Comparison of ENCODE assay signal across 16 cellular contexts in the genomic region with DNA sequence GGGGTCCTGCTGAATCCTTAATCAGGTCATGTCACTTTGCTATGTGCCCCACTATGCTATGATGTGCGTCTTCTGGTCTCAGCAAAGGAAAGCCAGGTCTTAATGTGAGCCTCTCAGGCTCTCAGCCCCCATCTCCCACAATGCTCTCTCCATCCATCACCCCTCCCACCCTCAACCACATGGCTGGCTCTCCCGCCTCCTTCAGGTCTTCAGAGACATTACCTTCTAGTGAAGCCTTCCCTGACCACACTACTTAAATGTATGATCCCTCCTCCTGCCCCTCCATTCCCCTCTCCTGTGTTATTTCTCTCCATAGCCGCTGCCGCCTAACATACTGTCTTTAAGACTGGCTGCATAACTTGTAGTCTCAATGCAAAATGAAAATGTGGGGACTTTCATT. TPM values are rescaled to one million over a fixed set of nuclear protein-coding genes. Genes with fewer than 3 reads are reported as not detected.
DNase-seq lines count a peak whose midpoint lies in the region; ATAC-seq and TF ChIP-seq lines count a peak whose summit lies in the region.
"Had no signal": no experiment of that assay in that cellular context is flagged by ENCODE, and none has a peak within 500 bp of the region (broad histone marks: within the 10 kb centered on the region; RNA-seq: fewer than 3 reads in every experiment).

No MANE protein-coding gene starts in this region.

- H3K4me1 ChIP-seq in Loucy (ENCODE audit: insufficient read depth, low read length, poor library complexity, severe bottlenecking) (no peaks in the 10 kb centered on the region), osteoblast (ENCODE audit: insufficient read depth, low read length) (peaks cover under 1% of the 10 kb centered on the region), heart left ventricle (peaks cover 0 to 6% (median 0%) of the 10 kb centered on the region in 12 donors), psoas muscle (peaks cover under 1% of the 10 kb centered on the region)

- 92 to 95% (median 93%) methylated on average over 4 of the region's 4 CpGs for WGBS in heart left ventricle, 4 donors
- WGBS in psoas muscle, 3 donors, result 87 to 93% (median 92%) methylated on average over 4 of the region's 4 CpGs

- H3K27me3 ChIP-seq in Loucy (ENCODE audit: insufficient read depth, low read length, poor library complexity, severe bottlenecking) (no peaks in the 10 kb centered on the region), osteoblast (ENCODE audit: insufficient read depth, low read length) (peaks cover 8% of the 10 kb centered on the region), heart left ventricle (no peaks in the 10 kb centered on the region), psoas muscle (ENCODE audit: insufficient read depth in 3 of 3, low read length in 2 of 3) (no peaks in the 10 kb centered on the region)
- H3K27me3 ChIP-seq: testis had no signal

- H3K36me3 ChIP-seq in Loucy (ENCODE audit: insufficient read depth, low read length) (no peaks in the 10 kb centered on the region), osteoblast (ENCODE audit: insufficient read depth, low read length) (no peaks in the 10 kb centered on the region), heart left ventricle (no peaks in the 10 kb centered on the region), psoas muscle (ENCODE audit: insufficient read depth in 1 of 2, low read depth in 1 of 2) (no peaks in the 10 kb centered on the region)

- no peaks in the 10 kb centered on the region for H3K36me3 Mint-ChIP-seq in chondrocyte (ENCODE audit: low read depth)

- DNase-seq in chondrocyte (ENCODE audit: low spot score) (no peak), osteoblast (ENCODE audit: insufficient read length, low spot score, missing footprints) (peak; percentile 85), heart left ventricle (no peak), SKM-1 (lab: John Stamatoyannopoulos, UW; ENCODE audit: unreplicated experiment) (no peak), psoas muscle (no peak)
- DNase-seq in stimulated activated CD4-positive, alpha-beta T cell treated with anti-CD3 and anti-CD28 coated beads, Interleukin-2, amount 100 ng/mL, for 48 hours, result no peak
- DNase-seq: activated CD4-positive, alpha-beta T cell treated with anti-CD3 and anti-CD28 coated beads for 1 hour; amygdala; MV-4-11; NCI-H2081; occipital lobe; stimulated activated CD4-positive, alpha-beta T cell treated with anti-CD3 and anti-CD28 coated beads, Interleukin-4, amount 100 ng/mL, for 24 hours; T1000; testis had no signal

- H3K9me2 ChIP-seq in Loucy (replicated peaks; ENCODE audit: low read depth, low read length), result no peaks in the 10 kb centered on the region

- TF ChIP-seq POLR2A in heart left ventricle (IDR thresholded peaks at IDR 0.05), result no peak

- intact Hi-C loops in heart left ventricle (cut with DNase I), result no loop called here
- intact Hi-C loops in psoas muscle (cut with DNase I), result no loop called here

- no peak overlapping the region for H3K27ac Mint-ChIP-seq in chondrocyte (ENCODE audit: unreplicated experiment)

- H3K27ac ChIP-seq in osteoblast (ENCODE audit: low read depth, low read length), result no peak overlapping the region
- H3K27ac ChIP-seq in heart left ventricle, result no peak overlapping the region
- no peak overlapping the region for H3K27ac ChIP-seq in psoas muscle
- H3K27ac ChIP-seq: testis had no signal

- ATAC-seq in heart left ventricle, result no peak
- no peak for ATAC-seq in psoas muscle

- no peaks in the 10 kb centered on the region for H3K9me3 Mint-ChIP-seq in chondrocyte (ENCODE audit: low read depth)

- no peak overlapping the region for H3K4me2 ChIP-seq in Loucy (ENCODE audit: low read depth, low read length, poor library complexity, severe bottlenecking)
- H3K4me2 ChIP-seq in osteoblast (ENCODE audit: insufficient read depth, low read length), result no peak overlapping the region

- no peaks in the 10 kb centered on the region for H3F3A ChIP-seq in Loucy (ENCODE audit: low read depth)

- H3K9me3 ChIP-seq in Loucy (ENCODE audit: insufficient read depth, low read depth, low read length) (no peaks in the 10 kb centered on the region), osteoblast (ENCODE audit: low read depth, low read length) (no peaks in the 10 kb centered on the region), heart left ventricle (no peaks in the 10 kb centered on the region), psoas muscle (no peaks in the 10 kb centered on the region)
- H3K9me3 ChIP-seq: testis had no signal

- H3K9ac ChIP-seq in Loucy (ENCODE audit: low read depth, low read length, poor library complexity, severe bottlenecking), result no peak overlapping the region

- H3K79me2 ChIP-seq in Loucy (ENCODE audit: insufficient read depth, low read length) (no peaks in the 10 kb centered on the region), osteoblast (ENCODE audit: insufficient read depth, low read length) (no peaks in the 10 kb centered on the region)

- no peaks in the 10 kb centered on the region for H3K27me3 Mint-ChIP-seq in chondrocyte (ENCODE audit: low read depth)

- TF ChIP-seq CTCF in GM12872 (IDR thresholded peaks at IDR 0.05; ENCODE audit: insufficient read depth, low read depth, low read length) (0 out of 3 replicates have a peak, but pooled peaks have one; percentile 11), Loucy (conservative IDR thresholded peaks at IDR 0.05; ENCODE audit: low read length) (peak; percentile 31; the same call in 1 of the 2 replicates), chondrocyte (IDR thresholded peaks at IDR 0.05) (peak; percentile 22), osteoblast (IDR thresholded peaks at IDR 0.05; ENCODE audit: extremely low read depth, low read depth, low read length) (no peak), heart left ventricle (IDR thresholded peaks at IDR 0.05) (no peak), psoas muscle (IDR thresholded peaks at IDR 0.05) (no peak)

- no peak overlapping the region for H3K4me3 Mint-ChIP-seq in chondrocyte (ENCODE audit: unreplicated experiment)

- H4K20me1 ChIP-seq in Loucy (ENCODE audit: insufficient read depth, low read length, poor library complexity, severe bottlenecking), result no peaks in the 10 kb centered on the region
- no peaks in the 10 kb centered on the region for H4K20me1 ChIP-seq in osteoblast (ENCODE audit: insufficient read depth, low read length)

- H3K4me3 ChIP-seq in Loucy (ENCODE audit: low read length, poor library complexity, severe bottlenecking) (no peak overlapping the region), osteoblast (ENCODE audit: insufficient read depth, low read length) (no peak overlapping the region), heart left ventricle (no peak overlapping the region), psoas muscle (no peak overlapping the region)
- H3K4me3 ChIP-seq: testis had no signal

- peaks cover 25% of the 10 kb centered on the region for H3K4me1 Mint-ChIP-seq in chondrocyte (ENCODE audit: low read depth)

- H2AFZ ChIP-seq in Loucy (ENCODE audit: low read length), result no peak overlapping the region
- no peak overlapping the region for H2AFZ ChIP-seq in osteoblast (ENCODE audit: low read length)

RNA-seq across cellular contexts. Expression of gene KRT80, which starts 50.5 kb away (rescaled TPM):
- total RNA-seq in chondrocyte, result 10.7 to 17.0 TPM (median 12.1 TPM) in 3 replicates
- total RNA-seq in osteoblast, result 0.59 and 0.72 TPM in 2 replicates
- 1 to 10 TPM in 2 of 9 donors, under 1 TPM in 5, not detected in 2; 0.15 to 1.2 (median 0.24) TPM for total RNA-seq in heart left ventricle
- polyA plus RNA-seq in heart left ventricle, result under 1 TPM; 0.08 to 0.72 TPM
- total RNA-seq in psoas muscle, result 10 to 100 TPM in 1 of 4 donors, 1 to 10 TPM in 2, under 1 TPM in 1; 0.11 to 14.0 (median 2.9) TPM
- under 1 TPM; 0.13 to 0.44 (median 0.24) TPM for polyA plus RNA-seq in psoas muscle
- total RNA-seq: occipital lobe had no signal

Comparison
In these comparisons a context has a peak if more than half of its experiments do, and no peak if none do; other contexts are left out.
1. CTCF ChIP-seq: peak in GM12872 (single experiment), Loucy (single experiment) and chondrocyte (single experiment); none in osteoblast (single experiment), heart left ventricle (0 of 12) and psoas muscle (single experiment).